ENCODE assay signal across 9 cellular contexts in genomic region chr1:166167395-166167922, GRCh38. TPM values are rescaled to one million over a fixed set of nuclear protein-coding genes. Genes with fewer than 3 reads are reported as not detected.
DNase-seq lines count a peak whose midpoint lies in the region; ATAC-seq and TF ChIP-seq lines count a peak whose summit lies in the region.
"Had no signal": no experiment of that assay in that cellular context is flagged by ENCODE, and none has a peak within 500 bp of the region (broad histone marks: within the 10 kb centered on the region; RNA-seq: fewer than 3 reads in every experiment).

No MANE protein-coding gene starts in this region.

- ATAC-seq in HG03159 (IDR thresholded peaks at IDR 0.05; ENCODE audit: unreplicated experiment), result no peak

- WGBS in SK-N-SH (ENCODE audit: low lambda C conversion rate), result 59% methylated on average over 7 of the region's 8 CpGs
- 13 to 27% (median 20%) methylated on average over 8 of the region's 8 CpGs for WGBS in ovary, 3 donors

- no peak for TF ChIP-seq POLR2A in ovary (IDR thresholded peaks at IDR 0.05)

- peak overlapping the region; percentile 60 to 65 for H3K4me3 ChIP-seq in SK-N-SH (ENCODE audit: low read depth in 2 of 2, low read length in 1 of 2)
- peak overlapping the region; percentile 57 for H3K4me3 ChIP-seq in fibroblast of villous mesenchyme (ENCODE audit: low read depth, low read length)
- H3K4me3 ChIP-seq in ovary, result peak overlapping the region; percentile 72

- peak overlapping the region; percentile 45 for H2AFZ ChIP-seq in SK-N-SH (ENCODE audit: low read depth)

- CTCF ChIA-PET in SK-N-SH (lab: Yijun Ruan, JAX), result interaction anchor here (0.7 to 1.9 kb wide), 5 partner anchors 9 to 242 kb away, joined by 3 to 8 read pairs (median 4); no protein-coding TSS in a partner anchor

- TF ChIP-seq EP300 in SK-N-SH (IDR thresholded peaks at IDR 0.05; ENCODE audit: borderline replicate concordance in 1 of 2, low read depth in 1 of 2, low read length in 1 of 2) (no peak), ovary (IDR thresholded peaks at IDR 0.05) (no peak)

- POLR2A ChIA-PET in SK-N-SH (lab: Yijun Ruan, JAX), result no interaction called here

- no peak overlapping the region for H3K27ac ChIP-seq in SK-N-SH (ENCODE audit: low read depth in 2 of 2, low read length in 1 of 2)
- no peak overlapping the region for H3K27ac ChIP-seq in ovary
- H3K27ac ChIP-seq: C4-2B had no signal

- no peak overlapping the region for H3K9ac ChIP-seq in SK-N-SH

- H3K4me2 ChIP-seq in SK-N-SH, result peak overlapping the region; percentile 73

- H3K27me3 ChIP-seq in SK-N-SH (ENCODE audit: insufficient read depth) (peaks cover 12% of the 10 kb centered on the region; the same call in 1 of the 2 replicates), ovary (no peaks in the 10 kb centered on the region)

- DNase-seq in NCI-H146 (lab: John Stamatoyannopoulos, UW), result peak; percentile 7
- DNase-seq in NCI-H146 treated with DMSO at 0.1 percent for 48 hours (lab: John Stamatoyannopoulos, UW; ENCODE audit: unreplicated experiment), result no peak
- DNase-seq in SK-N-SH, result no peak
- no peak for DNase-seq in fibroblast of villous mesenchyme (ENCODE audit: low read depth)
- DNase-seq in ovary, result no peak
- DNase-seq in amniotic stem cell (lab: John Stamatoyannopoulos, UW), result no peak
- DNase-seq in T-helper 9 cell, result no peak

- H3K36me3 ChIP-seq in SK-N-SH (replicated peaks in 1 of 2; ENCODE audit: control insufficient read depth in 1 of 2, insufficient read depth in 2 of 2, low read length in 1 of 2) (no peaks in the 10 kb centered on the region), ovary (no peaks in the 10 kb centered on the region)

- H3K4me1 ChIP-seq in SK-N-SH (ENCODE audit: control insufficient read depth in 1 of 2, insufficient read depth in 2 of 2, low read depth in 1 of 2, low read length in 1 of 2) (peaks cover 0 to 8% of the 10 kb centered on the region in 2 experiments; a peak in 2 of 4 replicates), ovary (ENCODE audit: insufficient read depth) (no peaks in the 10 kb centered on the region)

- TF ChIP-seq CTCF in SK-N-SH (IDR thresholded peaks at IDR 0.05) (no peak), fibroblast of villous mesenchyme (IDR thresholded peaks at IDR 0.05; ENCODE audit: insufficient read depth, low read depth, low read length) (no peak), ovary (IDR thresholded peaks at IDR 0.05) (no peak)

- TF ChIP-seq RAD21 in SK-N-SH (IDR thresholded peaks at IDR 0.05; ENCODE audit: low read length), result no peak

- H3K9me3 ChIP-seq in SK-N-SH (no peaks in the 10 kb centered on the region), ovary (no peaks in the 10 kb centered on the region)

- intact Hi-C loops in ovary (cut with DNase I), result no loop called here

- H4K20me1 ChIP-seq in SK-N-SH (ENCODE audit: insufficient read depth), result no peaks in the 10 kb centered on the region

- no peaks in the 10 kb centered on the region for H3K79me2 ChIP-seq in SK-N-SH (ENCODE audit: insufficient read depth)

- no peaks in the 10 kb centered on the region for H3K9me2 ChIP-seq in SK-N-SH

- no peaks in the 10 kb centered on the region for H3F3A ChIP-seq in SK-N-SH (replicated peaks; ENCODE audit: insufficient read depth)

TF ChIP-seq in SK-N-SH, 30 proteins besides CTCF, POLR2A, EP300 and RAD21:
- TF ChIP-seq MXI1 (IDR thresholded peaks at IDR 0.05; ENCODE audit: low read depth, low read length), result no peak
- no peak for TF ChIP-seq NRF1 (IDR thresholded peaks at IDR 0.05; ENCODE audit: low read depth, low read length)
- no peak for TF ChIP-seq FOXJ3 (CRISPR knock-in tag; IDR thresholded peaks at IDR 0.05)
- TF ChIP-seq FOSL2 (IDR thresholded peaks at IDR 0.05; ENCODE audit: borderline replicate concordance, low read depth), result no peak
- TF ChIP-seq, protein P1, sequence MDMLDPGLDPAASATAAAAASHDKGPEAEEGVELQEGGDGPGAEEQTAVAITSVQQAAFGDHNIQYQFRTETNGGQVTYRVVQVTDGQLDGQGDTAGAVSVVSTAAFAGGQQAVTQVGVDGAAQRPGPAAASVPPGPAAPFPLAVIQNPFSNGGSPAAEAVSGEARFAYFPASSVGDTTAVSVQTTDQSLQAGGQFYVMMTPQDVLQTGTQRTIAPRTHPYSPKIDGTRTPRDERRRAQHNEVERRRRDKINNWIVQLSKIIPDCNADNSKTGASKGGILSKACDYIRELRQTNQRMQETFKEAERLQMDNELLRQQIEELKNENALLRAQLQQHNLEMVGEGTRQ (IDR thresholded peaks at IDR 0.05; ENCODE audit: borderline replicate concordance, low read depth, low read length), result no peak
- no peak for TF ChIP-seq TAF1 (IDR thresholded peaks at IDR 0.05; ENCODE audit: borderline replicate concordance, low read depth, low read length)

RNA-seq across cellular contexts. Expression of gene FAM78B, which starts 0.7 kb away (rescaled TPM):
- 0.34 and 0.36 TPM in 2 replicates for polyA plus RNA-seq in SK-N-SH (2012; rRNA removed)
- 0.27 and 0.38 TPM in 2 replicates for polyA plus RNA-seq in SK-N-SH (2012; cell fraction: cytosol; rRNA removed)
- polyA plus RNA-seq in SK-N-SH (2012; cell fraction: nucleus; rRNA removed), result 0.54 and 0.71 TPM in 2 replicates
- not detected in 2 replicates for total RNA-seq in fibroblast of villous mesenchyme
- 1 to 10 TPM in 6 of 7 donors, under 1 TPM in 1; 0.83 to 2.6 (median 1.6) TPM for total RNA-seq in ovary
- polyA plus RNA-seq in ovary, result 1 to 10 TPM in 1 of 2 donors, under 1 TPM in 1; 0.64 to 1.4 TPM
